26 cellular contexts compared by ENCODE assay signal in genomic region chr17:29945281-29945680, GRCh38. TPM values are rescaled to one million over a fixed set of nuclear protein-coding genes. Genes with fewer than 3 reads are reported as not detected.
"Had no signal": no experiment of that assay in that cellular context is flagged by ENCODE, and none has a peak within 500 bp of the region (broad histone marks: within the 10 kb centered on the region; RNA-seq: fewer than 3 reads in every experiment).

No MANE protein-coding gene starts in this region.

- H3K27ac ChIP-seq: epithelial cell of prostate, esophagus squamous epithelium, gastrocnemius medialis, heart right ventricle, left lung, lower lobe of right lung had no signal

- H3K4me3 ChIP-seq: esophagus squamous epithelium, gastrocnemius medialis, heart right ventricle, left lung, lower lobe of right lung, mucosa of descending colon had no signal

- H3K4me1 ChIP-seq: esophagus squamous epithelium, gastrocnemius medialis, heart right ventricle, lower lobe of right lung had no signal

- ATAC-seq: effector memory CD8-positive, alpha-beta T cell; esophagus mucosa; gastrocnemius medialis; heart right ventricle; left cardiac atrium; left lung; left ventricle myocardium superior; lower lobe of right lung; mucosa of descending colon; naive thymus-derived CD8-positive, alpha-beta T cell had no signal

- H3K27me3 ChIP-seq: esophagus squamous epithelium, gastrocnemius medialis, left lung had no signal

- H3K36me3 ChIP-seq: esophagus squamous epithelium, gastrocnemius medialis, heart right ventricle, left lung, lower lobe of right lung had no signal

- FAIRE-seq: endometrium, keratinocyte had no signal

- H3K9me3 ChIP-seq: esophagus squamous epithelium, gastrocnemius medialis, heart right ventricle, left lung, lower lobe of right lung, mucosa of descending colon had no signal

- DNase-seq: cortex of kidney; effector CD8-positive, alpha-beta T cell; effector memory CD8-positive, alpha-beta T cell; endodermal cell; erythroblast; esophagus squamous epithelium; foreskin fibroblast; foreskin melanocyte; gastrocnemius medialis; glutamatergic neuron; head of caudate nucleus; heart right ventricle; hippocampal formation; left cardiac atrium; left lung; left ventricle myocardium superior; lower lobe of right lung; mesenchymal stem cell; mucosa of descending colon; naive B cell; naive thymus-derived CD8-positive, alpha-beta T cell had no signal

RNA-seq across cellular contexts. Expression of gene EFCAB5, which starts 3.8 kb away (rescaled TPM):
- total RNA-seq: endodermal cell, esophagus mucosa, mesenteric fat pad had no signal
